In genomic region chr16:58493756-58494431, GRCh38 we compare ENCODE assay signal across 24 cellular contexts. TPM values are rescaled to one million over a fixed set of nuclear protein-coding genes. Genes with fewer than 3 reads are reported as not detected.
A peak's percentile ranks its signal among the peaks of the same experiment; 100 is the strongest.
DNase-seq lines count a peak whose midpoint lies in the region; ATAC-seq and TF ChIP-seq lines count a peak whose summit lies in the region.
"Had no signal": no experiment of that assay in that cellular context is flagged by ENCODE, and none has a peak within 500 bp of the region (broad histone marks: within the 10 kb centered on the region; RNA-seq: fewer than 3 reads in every experiment).

No MANE protein-coding gene starts in this region.

- peak overlapping the region; percentile 24 for H3K9ac ChIP-seq in NT2/D1 (ENCODE audit: insufficient read length, low read depth)
- H3K9ac ChIP-seq in fibroblast of lung (ENCODE audit: insufficient read depth, low read length), result no peak overlapping the region

- no peak for ATAC-seq in activated naive CD4-positive, alpha-beta T cell treated with anti-CD3 and anti-CD28 coated beads, Interleukin-2, amount 50 U/mL, for 72 hours
- no peak for ATAC-seq in HG02973 (IDR thresholded peaks at IDR 0.05; ENCODE audit: unreplicated experiment)
- no peak for ATAC-seq in lower lobe of right lung
- ATAC-seq in activated naive CD8-positive, alpha-beta T cell treated with anti-CD3 and anti-CD28 coated beads, Interleukin-2, amount 50 U/mL, for 24 hours, result no peak

- H3K27ac Mint-ChIP-seq in activated naive CD4-positive, alpha-beta T cell treated with anti-CD3 and anti-CD28 coated beads, Interleukin-2, amount 50 U/mL, for 72 hours, result peak overlapping the region; percentile 24 to 44
- H3K27ac Mint-ChIP-seq in activated naive CD8-positive, alpha-beta T cell treated with anti-CD3 and anti-CD28 coated beads, Interleukin-2, amount 50 U/mL, for 24 hours, result no peak overlapping the region
- H3K27ac Mint-ChIP-seq: T-helper 2 cell treated with Interferon-gamma antibody and Interleukin-4, amounts not matched to agents 5 μg/mL and 100 μg/mL, for 36 hours had no signal

- H3K4me1 Mint-ChIP-seq in activated naive CD8-positive, alpha-beta T cell treated with anti-CD3 and anti-CD28 coated beads, Interleukin-2, amount 50 U/mL, for 24 hours, result peaks cover 12% of the 10 kb centered on the region

- intact Hi-C loops in lower lobe of right lung (cut with DNase I), result no loop called here

- no peaks in the 10 kb centered on the region for H3K9me3 Mint-ChIP-seq in activated naive CD4-positive, alpha-beta T cell treated with anti-CD3 and anti-CD28 coated beads, Interleukin-2, amount 50 U/mL, for 72 hours
- no peaks in the 10 kb centered on the region for H3K9me3 Mint-ChIP-seq in activated naive CD8-positive, alpha-beta T cell treated with anti-CD3 and anti-CD28 coated beads, Interleukin-2, amount 50 U/mL, for 24 hours
- H3K9me3 Mint-ChIP-seq: IgD-negative memory B cell; stimulated activated naive B cell treated with anti-CD40 and anti-IgM and Interleukin-4, amounts not matched to agents 10 μg/mL and 1 μg/mL and 100 μg/mL, for 72 hours; T-helper 2 cell treated with Interferon-gamma antibody and Interleukin-4, amounts not matched to agents 5 μg/mL and 100 μg/mL, for 36 hours had no signal

- H3K4me1 ChIP-seq in NT2/D1 (ENCODE audit: insufficient read depth, insufficient read length) (peaks cover 30% of the 10 kb centered on the region), fibroblast of lung (ENCODE audit: control insufficient read depth, extremely low read depth, insufficient read depth, low read length) (peaks cover 8% of the 10 kb centered on the region), lower lobe of right lung (no peaks in the 10 kb centered on the region)

- H3K27ac ChIP-seq in fibroblast of lung (ENCODE audit: insufficient read depth, low read length), result peak overlapping the region; percentile 27
- peak overlapping the region; percentile 95 for H3K27ac ChIP-seq in substantia nigra (ENCODE audit: low read depth, low read length, poor library complexity, severe bottlenecking)
- H3K27ac ChIP-seq in lower lobe of right lung, result no peak overlapping the region
- H3K27ac ChIP-seq: thoracic aorta, VCaP had no signal

- no peak overlapping the region for H2AFZ ChIP-seq in fibroblast of lung (ENCODE audit: low read length)

- H3K9me3 ChIP-seq in NT2/D1 (ENCODE audit: insufficient read depth, low read length) (no peaks in the 10 kb centered on the region), fibroblast of lung (ENCODE audit: control insufficient read depth, insufficient read depth, low read depth, low read length) (no peaks in the 10 kb centered on the region), lower lobe of right lung (no peaks in the 10 kb centered on the region)
- H3K9me3 ChIP-seq: adrenal gland, BE2C, thoracic aorta had no signal

- H3K27me3 ChIP-seq in NT2/D1 (ENCODE audit: insufficient read depth, insufficient read length) (no peaks in the 10 kb centered on the region), fibroblast of lung (ENCODE audit: control insufficient read depth, insufficient read depth, low read length) (no peaks in the 10 kb centered on the region), lower lobe of right lung (ENCODE audit: low read depth) (peaks cover 4% of the 10 kb centered on the region)
- H3K27me3 ChIP-seq: adrenal gland, BE2C had no signal

- no peak for TF ChIP-seq CTCF in fibroblast of lung (conservative IDR thresholded peaks at IDR 0.05 in 1 of 2, IDR thresholded peaks at IDR 0.05 in 1 of 2; ENCODE audit: low read depth in 1 of 2, low read length in 2 of 2)
- no peak for TF ChIP-seq CTCF in lower lobe of right lung (IDR thresholded peaks at IDR 0.05)

- no peak overlapping the region for H3K4me3 Mint-ChIP-seq in activated naive CD8-positive, alpha-beta T cell treated with anti-CD3 and anti-CD28 coated beads, Interleukin-2, amount 50 U/mL, for 24 hours
- H3K4me3 Mint-ChIP-seq: IgD-negative memory B cell; stimulated activated naive B cell treated with anti-CD40 and anti-IgM and Interleukin-4, amounts not matched to agents 10 μg/mL and 1 μg/mL and 100 μg/mL, for 72 hours; T-helper 2 cell treated with Interferon-gamma antibody and Interleukin-4, amounts not matched to agents 5 μg/mL and 100 μg/mL, for 36 hours had no signal

- H3K79me2 ChIP-seq in fibroblast of lung (ENCODE audit: control insufficient read depth, insufficient read depth, low read length), result no peaks in the 10 kb centered on the region

- no peak for DNase-seq in activated naive CD4-positive, alpha-beta T cell treated with anti-CD3 and anti-CD28 coated beads, Interleukin-2, amount 50 U/mL, for 72 hours (ENCODE audit: low spot score in 2 of 2)
- no peak for DNase-seq in activated naive CD4-positive, alpha-beta T cell treated with Interleukin-2 at 50 U/mL for 16 hours
- DNase-seq in NT2/D1 (ENCODE audit: low read depth, low spot score), result no peak
- no peak for DNase-seq in fibroblast of lung (ENCODE audit: low read depth in 2 of 2)
- peak in 1 of 49 donors; percentile 35 for DNase-seq in substantia nigra (lab: John Stamatoyannopoulos, UW)
- DNase-seq in lower lobe of right lung, result no peak
- DNase-seq in activated naive CD8-positive, alpha-beta T cell treated with anti-CD3 and anti-CD28 coated beads, Interleukin-2, amount 50 U/mL, for 24 hours, result no peak
- DNase-seq: activated CD4-positive, alpha-beta T cell treated with anti-CD3 and anti-CD28 coated beads, Interleukin-2, amount 50 U/mL, for 4 hours; activated CD8-positive, alpha-beta memory T cell treated with anti-CD3 and anti-CD28 coated beads, Interleukin-2, amount 50 U/mL, for 4 hours; adrenal gland; BE2C; cortex of kidney; mesendoderm; NCI-H1105; NCI-H2029 treated with DMSO at 0.1 percent for 48 hours; NCI-H82; stimulated activated CD4-positive, alpha-beta T cell treated with anti-CD3 and anti-CD28 coated beads, Interleukin-4, amount 100 ng/mL, for 24 hours; stimulated activated naive B cell treated with anti-CD40 and anti-IgM and Interleukin-4, amounts not matched to agents 10 μg/mL and 1 μg/mL and 100 μg/mL, for 72 hours had no signal

- H4K20me1 ChIP-seq in fibroblast of lung (ENCODE audit: control insufficient read depth, extremely low read depth, insufficient read depth, low read length), result no peaks in the 10 kb centered on the region

- H3K4me3 ChIP-seq in NT2/D1 (ENCODE audit: insufficient read length, low read depth), result no peak overlapping the region
- no peak overlapping the region for H3K4me3 ChIP-seq in fibroblast of lung (replicated peaks in 1 of 4; ENCODE audit: control extremely low read depth in 1 of 4, insufficient read depth in 1 of 4, low read depth in 3 of 4, low read length in 4 of 4)
- no peak overlapping the region for H3K4me3 ChIP-seq in lower lobe of right lung
- H3K4me3 ChIP-seq: adrenal gland, GM12878, thoracic aorta had no signal

- H3K27me3 Mint-ChIP-seq in activated naive CD8-positive, alpha-beta T cell treated with anti-CD3 and anti-CD28 coated beads, Interleukin-2, amount 50 U/mL, for 24 hours, result peaks cover 2% of the 10 kb centered on the region

- no peak overlapping the region for H3K4me2 ChIP-seq in fibroblast of lung (ENCODE audit: extremely low read depth, insufficient read depth, low read length)

- H3K36me3 ChIP-seq in NT2/D1 (ENCODE audit: insufficient read depth, insufficient read length, low read length), result no peaks in the 10 kb centered on the region
- H3K36me3 ChIP-seq in fibroblast of lung (ENCODE audit: control insufficient read depth, insufficient read depth, low read length), result no peaks in the 10 kb centered on the region
- no peaks in the 10 kb centered on the region for H3K36me3 ChIP-seq in lower lobe of right lung
- H3K36me3 ChIP-seq: adrenal gland, BE2C, thoracic aorta had no signal

- no peaks in the 10 kb centered on the region for H3K36me3 Mint-ChIP-seq in activated naive CD4-positive, alpha-beta T cell treated with anti-CD3 and anti-CD28 coated beads, Interleukin-2, amount 50 U/mL, for 72 hours
- H3K36me3 Mint-ChIP-seq in activated naive CD8-positive, alpha-beta T cell treated with anti-CD3 and anti-CD28 coated beads, Interleukin-2, amount 50 U/mL, for 24 hours (ENCODE audit: low read depth), result no peaks in the 10 kb centered on the region
- H3K36me3 Mint-ChIP-seq: IgD-negative memory B cell; stimulated activated naive B cell treated with anti-CD40 and anti-IgM and Interleukin-4, amounts not matched to agents 10 μg/mL and 1 μg/mL and 100 μg/mL, for 72 hours had no signal

RNA-seq across cellular contexts. Expression of gene NDRG4, which starts 6.0 kb away (rescaled TPM):
- total RNA-seq in activated naive CD4-positive, alpha-beta T cell treated with anti-CD3 and anti-CD28 coated beads, Interleukin-2, amount 50 U/mL, for 72 hours, result 10 to 100 TPM in 1 of 2 donors, 1 to 10 TPM in 1; 4.7 to 15.6 TPM
- total RNA-seq in fibroblast of lung (1.8 and 5.1 TPM in 2 replicates), lower lobe of right lung (47.9 TPM)
- polyA plus RNA-seq in fibroblast of lung, result 4.0 and 8.3 TPM in 2 replicates
- 4.4 and 7.8 TPM in 2 replicates for polyA plus RNA-seq in fibroblast of lung (2012)
- 18.1 and 53.4 TPM in 2 replicates for polyA minus RNA-seq in fibroblast of lung (ENCODE audit: low replicate concordance)

RNA-seq across cellular contexts. Expression of gene SETD6, which starts 21.4 kb away (rescaled TPM):
- 10 to 100 TPM; 10.6 to 13.9 TPM for total RNA-seq in activated naive CD4-positive, alpha-beta T cell treated with anti-CD3 and anti-CD28 coated beads, Interleukin-2, amount 50 U/mL, for 72 hours
- total RNA-seq in fibroblast of lung (7.9 and 8.2 TPM in 2 replicates), lower lobe of right lung (17.3 TPM)
- polyA plus RNA-seq in fibroblast of lung, result 6.3 and 7.2 TPM in 2 replicates
- 5.8 and 6.7 TPM in 2 replicates for polyA plus RNA-seq in fibroblast of lung (2012)
- 5.2 and 7.8 TPM in 2 replicates for polyA minus RNA-seq in fibroblast of lung (ENCODE audit: low replicate concordance)
